ENCODE assay signal across 6 cellular contexts in genomic region chr22:37806409-37807338, GRCh38. TPM values are rescaled to one million over a fixed set of nuclear protein-coding genes. Genes with fewer than 3 reads are reported as not detected.
DNase-seq lines count a peak whose midpoint lies in the region; ATAC-seq, FAIRE-seq and TF ChIP-seq lines count a peak whose summit lies in the region.

No MANE protein-coding gene starts in this region.

- no peaks in the 10 kb centered on the region for H3K9me3 ChIP-seq in neutrophil

- FAIRE-seq in bronchial epithelial cell (lab: Jason Lieb, UNC) = no peak

- H3K4me1 ChIP-seq in neutrophil (ENCODE audit: control insufficient read depth in 1 of 2, insufficient read depth in 1 of 2, low read depth in 1 of 2, low read length in 1 of 2) = peaks cover 54 to 63% of the 10 kb centered on the region in 2 experiments

- ATAC-seq in activated T-cell treated with anti-CD3 and anti-CD28 coated beads, Interleukin-2, amount 50 U/mL, for 72 hours (replicated peaks in 1 of 2) = no peak

- H3K36me3 ChIP-seq in bronchial epithelial cell (ENCODE audit: control insufficient read depth, insufficient read depth, low read length) (no peaks in the 10 kb centered on the region), neutrophil (no peaks in the 10 kb centered on the region)

- peak overlapping the region; percentile 59 for H3K27ac ChIP-seq in neutrophil

- H3K9me3 Mint-ChIP-seq in activated T-cell treated with anti-CD3 and anti-CD28 coated beads, Interleukin-2, amount 50 U/mL, for 72 hours = no peaks in the 10 kb centered on the region

- peaks cover 0 to 4% of the 10 kb centered on the region in 2 donors for H3K36me3 Mint-ChIP-seq in activated T-cell treated with anti-CD3 and anti-CD28 coated beads, Interleukin-2, amount 50 U/mL, for 72 hours (ENCODE audit: insufficient read depth in 2 of 2)

- peak overlapping the region; percentile 55 for H3K4me3 ChIP-seq in bronchial epithelial cell (ENCODE audit: low read depth, low read length)
- H3K4me3 ChIP-seq in neutrophil (ENCODE audit: low read depth in 1 of 2, low read length in 1 of 2) = peak overlapping the region; percentile 63 to 78

- TF ChIP-seq CTCF in bronchial epithelial cell (IDR thresholded peaks at IDR 0.05; ENCODE audit: insufficient read depth, low read length, severe bottlenecking) (peak; percentile 6), neutrophil (IDR thresholded peaks at IDR 0.05) (no peak)

- H3K4me1 Mint-ChIP-seq in activated T-cell treated with anti-CD3 and anti-CD28 coated beads, Interleukin-2, amount 50 U/mL, for 72 hours (ENCODE audit: low read depth) = peaks cover 42% of the 10 kb centered on the region

- DNase-seq in activated T-cell treated with anti-CD3 and anti-CD28 coated beads, Interleukin-2, amount 50 U/mL, for 72 hours = peak in 1 of 2 donors; percentile 15
- DNase-seq in activated T-cell treated with anti-CD3 and anti-CD28 coated beads for 4 hours = no peak
- peak; percentile 30 for DNase-seq in bronchial epithelial cell (ENCODE audit: low read depth)
- no peak for DNase-seq in pons (ENCODE audit: low spot score)
- no peak for DNase-seq in T-helper 9 cell

- H3K27ac Mint-ChIP-seq in activated T-cell treated with anti-CD3 and anti-CD28 coated beads, Interleukin-2, amount 50 U/mL, for 72 hours = no peak overlapping the region

- H3K4me3 Mint-ChIP-seq in activated T-cell treated with anti-CD3 and anti-CD28 coated beads, Interleukin-2, amount 50 U/mL, for 72 hours = peak overlapping the region; percentile 88 to 95

- no peaks in the 10 kb centered on the region for H3K27me3 ChIP-seq in bronchial epithelial cell (ENCODE audit: control insufficient read depth, insufficient read depth, low read length)
- H3K27me3 ChIP-seq in neutrophil = peaks cover 78% of the 10 kb centered on the region

- H3K27me3 Mint-ChIP-seq in activated T-cell treated with anti-CD3 and anti-CD28 coated beads, Interleukin-2, amount 50 U/mL, for 72 hours (ENCODE audit: low read depth) = peaks cover 38% of the 10 kb centered on the region

RNA-seq across cellular contexts. Expression of gene GCAT, which starts 1.1 kb away (rescaled TPM):
- 10 to 100 TPM; 14.9 to 22.7 TPM for total RNA-seq in activated T-cell treated with anti-CD3 and anti-CD28 coated beads, Interleukin-2, amount 50 U/mL, for 72 hours
- 12.8 and 27.6 TPM in 2 replicates for total RNA-seq in bronchial epithelial cell

RNA-seq across cellular contexts. Expression of gene GALR3, which starts 16.5 kb away (rescaled TPM):
- under 1 TPM in 1 of 2 donors, not detected in 1; 0.29 TPM for total RNA-seq in activated T-cell treated with anti-CD3 and anti-CD28 coated beads, Interleukin-2, amount 50 U/mL, for 72 hours
- total RNA-seq in bronchial epithelial cell = not detected in 2 replicates

RNA-seq across cellular contexts. Expression of gene ANKRD54, which starts 37.5 kb away (rescaled TPM):
- 10 to 100 TPM; 22.8 to 28.2 TPM for total RNA-seq in activated T-cell treated with anti-CD3 and anti-CD28 coated beads, Interleukin-2, amount 50 U/mL, for 72 hours
- 18.7 and 18.9 TPM in 2 replicates for total RNA-seq in bronchial epithelial cell

RNA-seq across cellular contexts. Expression of gene EIF3L, which starts 42.5 kb away (rescaled TPM):
- total RNA-seq in activated T-cell treated with anti-CD3 and anti-CD28 coated beads, Interleukin-2, amount 50 U/mL, for 72 hours = 100 to 1,000 TPM; 826 to 905 TPM
- total RNA-seq in bronchial epithelial cell = 267 and 420 TPM in 2 replicates
